In the genomic region with DNA sequence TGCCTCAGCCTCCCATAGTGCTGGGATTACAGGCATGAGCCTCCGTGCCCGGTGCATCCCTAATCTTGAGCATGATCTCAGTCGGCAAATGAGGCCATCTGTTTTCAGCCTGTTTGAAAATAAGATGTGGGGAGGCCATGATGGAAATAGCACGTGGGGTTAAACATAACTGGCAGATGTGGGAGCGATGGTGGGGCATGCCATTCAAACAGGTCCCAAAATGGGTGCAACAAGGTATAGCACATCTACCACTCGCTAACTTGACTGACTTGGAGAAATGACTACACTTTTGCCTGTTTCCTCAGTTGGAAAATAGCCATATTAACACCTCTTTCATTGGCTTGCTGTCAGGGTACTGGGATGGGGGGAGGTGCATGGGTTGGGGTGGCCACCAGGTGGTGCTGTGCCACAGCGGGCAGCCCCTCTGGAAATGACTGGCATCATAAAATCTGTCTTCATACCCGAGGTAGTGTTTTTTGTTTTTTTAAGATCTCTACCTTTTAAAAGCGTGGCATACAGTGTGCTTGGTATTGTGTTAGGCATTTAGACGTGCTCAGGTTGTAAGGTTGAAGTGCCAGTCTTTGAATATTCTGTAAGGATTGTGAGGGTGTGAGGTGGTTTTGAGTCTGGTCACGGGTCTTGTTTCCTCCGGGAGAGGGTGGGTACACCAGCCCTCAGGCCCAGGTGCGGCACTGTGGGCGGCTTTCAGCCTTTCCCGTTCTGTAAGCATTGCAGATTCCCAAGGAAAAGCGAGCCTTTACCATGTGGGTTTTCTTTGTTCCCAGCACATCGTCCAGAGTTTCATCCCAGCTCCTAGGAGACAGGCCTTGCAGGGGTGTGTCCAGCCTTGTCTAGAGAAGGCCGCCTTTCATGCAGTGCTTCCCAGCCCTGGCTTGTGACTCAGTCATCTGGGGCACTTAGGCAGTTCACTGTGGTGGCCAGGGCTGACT, we compare ENCODE assay signal across 8 cellular contexts. TPM values are rescaled to one million over a fixed set of nuclear protein-coding genes. Genes with fewer than 3 reads are reported as not detected.
DNase-seq lines count a peak whose midpoint lies in the region; ATAC-seq and TF ChIP-seq lines count a peak whose summit lies in the region.

No MANE protein-coding gene starts in this region.

- H3K4me1 ChIP-seq in heart left ventricle: peaks cover 0 to 81% (median 61%) of the 10 kb centered on the region in 12 donors

- peak in 1 of 2 donors; percentile 12 for TF ChIP-seq POLR2A in heart left ventricle (IDR thresholded peaks at IDR 0.05)

- peaks cover 0 to 59% (median 45%) of the 10 kb centered on the region in 9 donors for H3K36me3 ChIP-seq in heart left ventricle

- in situ Hi-C loops in G401 (cut with HindIII; ENCODE audit: low sequenced_read_pairs): no loop called here

- H3K27me3 ChIP-seq in heart left ventricle: no peaks in the 10 kb centered on the region

- H3K4me3 ChIP-seq in heart left ventricle: no peak overlapping the region

- peak overlapping the region in 3 of 12 donors; percentile 35 to 90 (median 90) for H3K27ac ChIP-seq in heart left ventricle

- DNase-seq in G401 (ENCODE audit: low spot score) (peak; percentile 66), KG1 (lab: John Stamatoyannopoulos, UW) (peak; percentile 6), T follicular helper cell (ENCODE audit: low read depth) (peak; percentile 73), heart left ventricle (peak; percentile 57 to 79 (median 61)), putamen (ENCODE audit: low spot score) (peak; percentile 80)
- peak; percentile 47 for DNase-seq in activated naive CD8-positive, alpha-beta T cell treated with anti-CD3 and anti-CD28 coated beads, Interleukin-2, amount 50 U/mL, for 16 hours (ENCODE audit: low read depth, low spot score)

- intact Hi-C loops in heart left ventricle (cut with DNase I): loop anchor here (1.0 to 10.0 kb wide), 11 partner anchors 30 to 244 kb away; partner anchors contain the start of genes BTBD17 (in 4 of the 10) and GPR142 (in 2 of the 10)

- WGBS in heart left ventricle, 4 donors: 33 to 43% (median 39%) methylated on average over 17 to 18 of the region's 18 CpGs

- peak; percentile 93 to 99 (median 96) for TF ChIP-seq CTCF in heart left ventricle (IDR thresholded peaks at IDR 0.05)

- no peaks in the 10 kb centered on the region for H3K9me3 ChIP-seq in heart left ventricle

- peak in 1 of 4 donors; percentile 24 for ATAC-seq in heart left ventricle
- ATAC-seq in HG02970 (IDR thresholded peaks at IDR 0.05; ENCODE audit: low FRiP score, unreplicated experiment): no peak
- no peak for ATAC-seq in HG03457 (IDR thresholded peaks at IDR 0.05; ENCODE audit: unreplicated experiment)

RNA-seq across cellular contexts. Expression of gene TTYH2, which starts 2.9 kb away (rescaled TPM):
- 3.4 and 7.6 TPM in 2 replicates for total RNA-seq in G401 (2014; rRNA removed; shearing (Covaris generic))
- 10 to 100 TPM; 17.3 to 34.6 (median 24.6) TPM for total RNA-seq in heart left ventricle
- 10 to 100 TPM; 10.3 to 14.5 TPM for polyA plus RNA-seq in heart left ventricle

RNA-seq across cellular contexts. Expression of gene RPL38, which starts 7.0 kb away (rescaled TPM):
- total RNA-seq in G401 (2014; rRNA removed; shearing (Covaris generic)): 1,888 and 3,125 TPM in 2 replicates
- 100 to 1,000 TPM; 244 to 836 (median 739) TPM for total RNA-seq in heart left ventricle
- polyA plus RNA-seq in heart left ventricle: 1,000 to 10,000 TPM in 1 of 2 donors, 100 to 1,000 TPM in 1; 903 to 1,830 TPM

Comparison
In these comparisons a context has a peak if more than half of its experiments do, and no peak if none do; other contexts are left out.
1. DNase-seq: peak in every context shown above with its lines; median percentile 80 in putamen; 73 in T follicular helper cell; 66 in G401; 61 in heart left ventricle; 47 in activated naive CD8-positive, alpha-beta T cell treated with anti-CD3 and anti-CD28 coated beads, Interleukin-2, amount 50 U/mL, for 16 hours; 6 in KG1.